In genomic region chr20:57810511-57811372, GRCh38 we compare ENCODE assay signal across 14 cellular contexts.
A peak's percentile ranks its signal among the peaks of the same experiment; 100 is the strongest.
DNase-seq lines count a peak whose midpoint lies in the region; ATAC-seq and TF ChIP-seq lines count a peak whose summit lies in the region.
"Had no signal": no experiment of that assay in that cellular context is flagged by ENCODE, and none has a peak within 500 bp of the region (broad histone marks: within the 10 kb centered on the region; RNA-seq: fewer than 3 reads in every experiment).

No MANE protein-coding gene starts in this region.

- 77% methylated on average over 13 of the region's 26 CpGs for WGBS in SK-N-SH (ENCODE audit: low lambda C conversion rate)
- 77 to 82% methylated on average over 23 to 25 of the region's 26 CpGs for WGBS in mesodermal cell (ENCODE audit: insufficient coverage in 2 of 2), 2 experiments

- no peaks in the 10 kb centered on the region for H4K20me1 ChIP-seq in SK-N-SH (ENCODE audit: insufficient read depth)

- no peak overlapping the region for H3K4me3 Mint-ChIP-seq in chondrocyte (ENCODE audit: unreplicated experiment)
- H3K4me3 Mint-ChIP-seq: activated T-cell treated with anti-CD3 and anti-CD28 coated beads, Interleukin-2, amount 50 U/mL, for 72 hours; naive thymus-derived CD8-positive, alpha-beta T cell had no signal

- ATAC-seq in SK-N-SH treated with all-trans-retinoic acid at 6 μM for 48 hours (peak; percentile 17; the same call in 1 of the 3 replicates), GM18498 (IDR thresholded peaks at IDR 0.05; ENCODE audit: unreplicated experiment) (no peak), GM18870 (IDR thresholded peaks at IDR 0.05; ENCODE audit: unreplicated experiment) (no peak)
- ATAC-seq: activated T-cell treated with anti-CD3 and anti-CD28 coated beads, Interleukin-2, amount 50 U/mL, for 72 hours; naive thymus-derived CD8-positive, alpha-beta T cell had no signal

- H3K4me2 ChIP-seq in SK-N-SH, result no peak overlapping the region

- H3K9me3 ChIP-seq in SK-N-SH, result no peaks in the 10 kb centered on the region
- H3K9me3 ChIP-seq in mesodermal cell (ENCODE audit: control insufficient read depth, low read length), result no peaks in the 10 kb centered on the region
- H3K9me3 ChIP-seq: thoracic aorta had no signal

- no peaks in the 10 kb centered on the region for H3K36me3 Mint-ChIP-seq in chondrocyte (ENCODE audit: low read depth)

- H3K27ac Mint-ChIP-seq in chondrocyte (ENCODE audit: unreplicated experiment), result peak overlapping the region; percentile 84
- H3K27ac Mint-ChIP-seq: activated T-cell treated with anti-CD3 and anti-CD28 coated beads, Interleukin-2, amount 50 U/mL, for 72 hours had no signal

- DNase-seq in SK-N-SH, result no peak
- no peak for DNase-seq in chondrocyte (ENCODE audit: low spot score)
- no peak for DNase-seq in RKO (ENCODE audit: low spot score)
- DNase-seq in H7, result no peak
- DNase-seq: 8988T; activated CD4-positive, alpha-beta T cell treated with anti-CD3 and anti-CD28 coated beads for 1 hour; activated T-cell treated with anti-CD3 and anti-CD28 coated beads, Interleukin-2, amount 50 U/mL, for 72 hours; naive thymus-derived CD8-positive, alpha-beta T cell; NCI-H748 treated with DMSO at 0.1 percent for 48 hours had no signal

- H3K4me1 ChIP-seq in SK-N-SH (ENCODE audit: control insufficient read depth in 1 of 2, insufficient read depth in 2 of 2, low read depth in 1 of 2, low read length in 1 of 2) (peaks cover 0 to 49% of the 10 kb centered on the region in 2 experiments; a peak in 1 of 4 replicates), mesodermal cell (ENCODE audit: control insufficient read depth, insufficient read depth, low read length, poor library complexity, severe bottlenecking) (peaks cover 19% of the 10 kb centered on the region)

- H3K27me3 Mint-ChIP-seq in chondrocyte (ENCODE audit: low read depth), result no peaks in the 10 kb centered on the region

- no peak for TF ChIP-seq RAD21 in SK-N-SH (IDR thresholded peaks at IDR 0.05; ENCODE audit: low read length)

- TF ChIP-seq EP300 in SK-N-SH (IDR thresholded peaks at IDR 0.05; ENCODE audit: borderline replicate concordance in 1 of 2, low read depth in 1 of 2, low read length in 1 of 2), result no peak

- H3K4me1 Mint-ChIP-seq in chondrocyte (ENCODE audit: low read depth), result peaks cover 58% of the 10 kb centered on the region

- no peak overlapping the region; a peak in 1 of 4 replicates for H3K27ac ChIP-seq in SK-N-SH (ENCODE audit: low read depth in 2 of 2, low read length in 1 of 2)
- H3K27ac ChIP-seq in mesodermal cell (ENCODE audit: low read depth, low read length, severe bottlenecking), result peak overlapping the region; percentile 55
- H3K27ac ChIP-seq: thoracic aorta had no signal

- H3K4me3 ChIP-seq in SK-N-SH (ENCODE audit: low read depth in 2 of 2, low read length in 1 of 2) (no peak overlapping the region), mesodermal cell (ENCODE audit: extremely low read depth, insufficient read depth, low read length, poor library complexity, severe bottlenecking) (no peak overlapping the region), H7 (ENCODE audit: insufficient read depth, low read depth, low read length) (no peak overlapping the region)
- H3K4me3 ChIP-seq: thoracic aorta had no signal

- no peaks in the 10 kb centered on the region for H3K36me3 ChIP-seq in SK-N-SH (replicated peaks in 1 of 2; ENCODE audit: control insufficient read depth in 1 of 2, insufficient read depth in 2 of 2, low read length in 1 of 2)
- no peaks in the 10 kb centered on the region for H3K36me3 ChIP-seq in mesodermal cell (ENCODE audit: control insufficient read depth, insufficient read depth, low read length)
- no peaks in the 10 kb centered on the region for H3K36me3 ChIP-seq in H7 (replicated peaks; ENCODE audit: control insufficient read depth, insufficient read depth, low read length)
- H3K36me3 ChIP-seq: thoracic aorta had no signal

- H3K27me3 ChIP-seq in SK-N-SH (ENCODE audit: insufficient read depth), result no peaks in the 10 kb centered on the region
- no peaks in the 10 kb centered on the region; the same call in 1 of the 2 replicates for H3K27me3 ChIP-seq in H7 (ENCODE audit: control insufficient read depth, insufficient read depth, low read length)

- no peaks in the 10 kb centered on the region for H3K9me3 Mint-ChIP-seq in chondrocyte (ENCODE audit: low read depth)
- H3K9me3 Mint-ChIP-seq: activated T-cell treated with anti-CD3 and anti-CD28 coated beads, Interleukin-2, amount 50 U/mL, for 72 hours; naive thymus-derived CD8-positive, alpha-beta T cell had no signal

- TF ChIP-seq CTCF in SK-N-SH (IDR thresholded peaks at IDR 0.05) (no peak), chondrocyte (IDR thresholded peaks at IDR 0.05) (no peak)

- H3K9me2 ChIP-seq in SK-N-SH, result no peaks in the 10 kb centered on the region

- POLR2A ChIA-PET in SK-N-SH (lab: Yijun Ruan, JAX), result interaction anchor here (0.9 to 1.3 kb wide), 2 partner anchors 100 to 277 kb away, joined by 3 to 5 read pairs; no protein-coding TSS in a partner anchor

- H3K9ac ChIP-seq in SK-N-SH, result no peak overlapping the region

- H3F3A ChIP-seq in SK-N-SH (replicated peaks; ENCODE audit: insufficient read depth), result no peaks in the 10 kb centered on the region

- CTCF ChIA-PET in SK-N-SH (lab: Yijun Ruan, JAX), result interaction anchor here (0.9 to 2.0 kb wide), 3 partner anchors 77 to 276 kb away, joined by 3 to 10 read pairs (median 8); no protein-coding TSS in a partner anchor

- no peaks in the 10 kb centered on the region for H3K79me2 ChIP-seq in SK-N-SH (ENCODE audit: insufficient read depth)

- no peak overlapping the region for H2AFZ ChIP-seq in SK-N-SH (ENCODE audit: low read depth)

TF ChIP-seq in SK-N-SH treated with all-trans-retinoic acid at 6 μM for 48 hours, 23 proteins besides CTCF, POLR2A, EP300 and RAD21:
- TF ChIP-seq ZNF70 (CRISPR knock-in tag; IDR thresholded peaks at IDR 0.05) (no peak), CSRNP3 (CRISPR knock-in tag; IDR thresholded peaks at IDR 0.05) (no peak), RARB (CRISPR knock-in tag; IDR thresholded peaks at IDR 0.05) (no peak)

TF ChIP-seq in SK-N-SH, 30 proteins besides CTCF, POLR2A, EP300 and RAD21:
- TF ChIP-seq MEF2A (IDR thresholded peaks at IDR 0.05; ENCODE audit: borderline replicate concordance, low read depth) (no peak), RFX5 (IDR thresholded peaks at IDR 0.05; ENCODE audit: low read length) (no peak), FOXM1 (IDR thresholded peaks at IDR 0.05; ENCODE audit: low read depth) (no peak), RCOR1 (IDR thresholded peaks at IDR 0.05; ENCODE audit: low read length) (no peak), FOSL2 (IDR thresholded peaks at IDR 0.05; ENCODE audit: borderline replicate concordance, low read depth) (no peak), TAF1 (IDR thresholded peaks at IDR 0.05; ENCODE audit: borderline replicate concordance, low read depth, low read length) (no peak), SIN3A (IDR thresholded peaks at IDR 0.05; ENCODE audit: borderline replicate concordance, low read depth, low read length) (no peak), ELF1 (IDR thresholded peaks at IDR 0.05) (no peak), RXRA (IDR thresholded peaks at IDR 0.05; ENCODE audit: borderline replicate concordance, low read depth) (no peak), REST (IDR thresholded peaks at IDR 0.05; ENCODE audit: low read depth, low read length) (no peak), SMC3 (IDR thresholded peaks at IDR 0.05; ENCODE audit: low read depth, low read length) (no peak)
- TF ChIP-seq, protein P1, sequence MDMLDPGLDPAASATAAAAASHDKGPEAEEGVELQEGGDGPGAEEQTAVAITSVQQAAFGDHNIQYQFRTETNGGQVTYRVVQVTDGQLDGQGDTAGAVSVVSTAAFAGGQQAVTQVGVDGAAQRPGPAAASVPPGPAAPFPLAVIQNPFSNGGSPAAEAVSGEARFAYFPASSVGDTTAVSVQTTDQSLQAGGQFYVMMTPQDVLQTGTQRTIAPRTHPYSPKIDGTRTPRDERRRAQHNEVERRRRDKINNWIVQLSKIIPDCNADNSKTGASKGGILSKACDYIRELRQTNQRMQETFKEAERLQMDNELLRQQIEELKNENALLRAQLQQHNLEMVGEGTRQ (IDR thresholded peaks at IDR 0.05; ENCODE audit: borderline replicate concordance, low read depth, low read length), result no peak
